In genomic region chr21:21196087-21196486, GRCh38 we compare ENCODE assay signal across 1 cellular context.
TF ChIP-seq lines count a peak whose summit lies in the region.

No MANE protein-coding gene starts in this region.

TF ChIP-seq in IMR-90, 13 proteins besides CTCF, POLR2A, EP300 and RAD21 (continued from another document):
- TF ChIP-seq, protein P1, sequence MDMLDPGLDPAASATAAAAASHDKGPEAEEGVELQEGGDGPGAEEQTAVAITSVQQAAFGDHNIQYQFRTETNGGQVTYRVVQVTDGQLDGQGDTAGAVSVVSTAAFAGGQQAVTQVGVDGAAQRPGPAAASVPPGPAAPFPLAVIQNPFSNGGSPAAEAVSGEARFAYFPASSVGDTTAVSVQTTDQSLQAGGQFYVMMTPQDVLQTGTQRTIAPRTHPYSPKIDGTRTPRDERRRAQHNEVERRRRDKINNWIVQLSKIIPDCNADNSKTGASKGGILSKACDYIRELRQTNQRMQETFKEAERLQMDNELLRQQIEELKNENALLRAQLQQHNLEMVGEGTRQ (IDR thresholded peaks at IDR 0.05; ENCODE audit: low read depth, low read length) = no peak
- TF ChIP-seq BHLHE40 (IDR thresholded peaks at IDR 0.05; ENCODE audit: low read depth, low read length) = no peak
- no peak for TF ChIP-seq MAFK (IDR thresholded peaks at IDR 0.05; ENCODE audit: low read depth, low read length)
- TF ChIP-seq RFX5 (IDR thresholded peaks at IDR 0.05; ENCODE audit: low read depth, low read length) = no peak
- no peak for TF ChIP-seq CEBPB (IDR thresholded peaks at IDR 0.05; ENCODE audit: low read depth, low read length)
- TF ChIP-seq ELK1 (IDR thresholded peaks at IDR 0.05; ENCODE audit: borderline replicate concordance, low read depth, low read length) = no peak
- TF ChIP-seq SMC3 (IDR thresholded peaks at IDR 0.05; ENCODE audit: low read depth, low read length) = no peak
- TF ChIP-seq CHD1 (IDR thresholded peaks at IDR 0.05; ENCODE audit: low read depth, low read length) = no peak
